In the genomic region with DNA sequence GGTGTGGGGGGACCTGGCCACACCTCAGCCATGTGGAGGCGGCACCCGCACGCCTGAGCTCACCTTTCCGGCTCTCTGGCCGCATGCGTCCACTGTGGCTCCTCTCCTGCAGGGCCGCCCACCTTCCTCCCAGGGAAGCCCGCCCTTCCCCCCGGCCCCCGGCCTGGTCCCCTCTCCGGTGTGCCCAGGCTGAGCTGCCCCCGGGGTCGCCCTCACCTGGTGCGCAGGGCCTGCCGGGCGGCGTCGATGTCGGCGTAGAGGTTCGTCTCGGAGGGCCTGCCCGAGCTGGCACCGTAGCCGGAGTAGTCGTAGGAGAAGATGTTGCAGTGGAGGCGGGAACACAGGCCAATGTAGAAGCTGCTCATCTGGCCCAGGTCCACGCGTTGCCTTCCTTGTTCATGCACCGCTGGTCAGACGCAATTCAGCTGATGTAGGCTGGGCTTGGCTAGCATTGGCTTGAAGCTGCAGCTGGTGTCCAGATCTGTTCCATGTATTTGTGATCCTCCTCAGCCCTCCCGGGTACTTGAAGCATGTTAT, we compare ENCODE assay signal across 7 cellular contexts.
DNase-seq lines count a peak whose midpoint lies in the region; ATAC-seq and TF ChIP-seq lines count a peak whose summit lies in the region.
"Not testable (repeated sequence)": the region's sequence is repeated elsewhere in the genome, so short reads cannot be mapped to it uniquely, and the experiment has no call there.

No MANE protein-coding gene starts in this region.

- H2AFZ ChIP-seq in GM23248; PC-3 (ENCODE audit: low read length); hepatocyte; neural progenitor cell (replicated peaks): not testable (repeated sequence)

- not testable (repeated sequence) for H3K36me3 Mint-ChIP-seq in endothelial cell (ENCODE audit: low read depth, unreplicated experiment); neural progenitor cell

- not testable (repeated sequence) for H3K4me1 ChIP-seq in GM23248 (ENCODE audit: insufficient read depth); PC-3 (ENCODE audit: insufficient read depth, low read length); hepatocyte (ENCODE audit: insufficient read depth); neural progenitor cell

- intact Hi-C loops in PC-3 (cut with micrococcal nuclease); sciatic nerve (cut with DNase I): not testable (repeated sequence)

- not testable (repeated sequence) for H3K4me3 Mint-ChIP-seq in endothelial cell (ENCODE audit: unreplicated experiment); neural progenitor cell

- H3K36me3 ChIP-seq in GM23248 (ENCODE audit: low read depth); PC-3 (ENCODE audit: low read depth, low read length); hepatocyte (replicated peaks; ENCODE audit: insufficient read depth, low read depth); neural progenitor cell: not testable (repeated sequence)

- H3K79me2 ChIP-seq in GM23248 (ENCODE audit: insufficient read depth); PC-3 (ENCODE audit: low read length); hepatocyte; neural progenitor cell (ENCODE audit: low read depth): not testable (repeated sequence)

- not testable (repeated sequence) for H3K9me3 Mint-ChIP-seq in endothelial cell (ENCODE audit: unreplicated experiment); neural progenitor cell

- not testable (repeated sequence) for H3K4me3 ChIP-seq in GM23248; PC-3 (ENCODE audit: low read length); hepatocyte; neural progenitor cell

- peaks cover 12% of the 10 kb centered on the region for H3K27me3 Mint-ChIP-seq in endothelial cell (ENCODE audit: unreplicated experiment)
- peaks cover 10% of the 10 kb centered on the region for H3K27me3 Mint-ChIP-seq in neural progenitor cell (ENCODE audit: insufficient read depth, low read depth)

- in situ Hi-C loops in GM23248 (cut with MboI), result not testable (repeated sequence)

- not testable (repeated sequence) for TF ChIP-seq CTCF in PC-3 (conservative IDR thresholded peaks at IDR 0.05; ENCODE audit: low read depth, low read length); endothelial cell (IDR thresholded peaks at IDR 0.05; ENCODE audit: unreplicated experiment); hepatocyte (IDR thresholded peaks at IDR 0.05; ENCODE audit: poor library complexity); neural progenitor cell (IDR thresholded peaks at IDR 0.05)

- H3K4me1 Mint-ChIP-seq in endothelial cell (ENCODE audit: unreplicated experiment) (peaks cover 13% of the 10 kb centered on the region), neural progenitor cell (peaks cover 10% of the 10 kb centered on the region)

- not testable (repeated sequence) for BruUV-seq in PC-3 (replicated peaks; lab: Mats Ljungman, UMichigan)

- not testable (repeated sequence) for H3K9me2 ChIP-seq in GM23248 (ENCODE audit: insufficient read depth); PC-3 (replicated peaks; ENCODE audit: low read length); hepatocyte (replicated peaks; ENCODE audit: insufficient read depth)

- not testable (repeated sequence) for H3K9ac ChIP-seq in GM23248; PC-3 (ENCODE audit: low read length); neural progenitor cell

- not testable (repeated sequence) for H3K9me3 ChIP-seq in GM23248 (ENCODE audit: low read depth); PC-3 (ENCODE audit: low read length); hepatocyte (ENCODE audit: low read depth); neural progenitor cell (ENCODE audit: low read depth)

- POLR2A ChIA-PET in PC-3 (lab: Charles Lee; ENCODE audit: unreplicated experiment), result not testable (repeated sequence)

- DNase-seq in GM23248 (peak; percentile 4), PC-3 (peak; percentile 1), endothelial cell (ENCODE audit: low spot score) (peak; percentile 19), hepatocyte (ENCODE audit: low spot score) (peak; percentile 13), neural progenitor cell (ENCODE audit: low spot score) (peak; percentile 36), sciatic nerve (ENCODE audit: low spot score) (peak; percentile 55)
- peak; percentile 62 for DNase-seq in activated effector memory CD4-positive, alpha-beta T cell treated with anti-CD3 and anti-CD28 coated beads, Interleukin-2, amount 50 U/mL, for 16 hours

- CTCF ChIA-PET in PC-3 (lab: Charles Lee), result not testable (repeated sequence)

- H3K27me3 ChIP-seq in GM23248 (replicated peaks; ENCODE audit: insufficient read depth) (peaks cover 19% of the 10 kb centered on the region; the same call in 1 of the 2 replicates), PC-3 (ENCODE audit: low read length) (peaks cover 24% of the 10 kb centered on the region), neural progenitor cell (peaks cover 24% of the 10 kb centered on the region)
- not testable (repeated sequence) for H3K27me3 ChIP-seq in hepatocyte

- WGBS in GM23248 (ENCODE audit: low coverage in 1 of 2, low lambda C conversion rate in 2 of 2, missing lambda C conversion rate in 2 of 2), 2 experiments, result 52 to 60% methylated on average over 23 to 32 of the region's 32 CpGs
- WGBS in hepatocyte (ENCODE audit: low lambda C conversion rate, missing lambda C conversion rate), result 94% methylated on average over 32 of the region's 32 CpGs

- not testable (repeated sequence) for H3K4me2 ChIP-seq in GM23248 (ENCODE audit: unreplicated experiment); PC-3 (ENCODE audit: low read length); hepatocyte; neural progenitor cell

- H3K27ac ChIP-seq in GM23248; PC-3 (ENCODE audit: low read length); hepatocyte; neural progenitor cell: not testable (repeated sequence)

- H4K20me1 ChIP-seq in GM23248 (ENCODE audit: insufficient read depth); PC-3 (ENCODE audit: low read length); hepatocyte (ENCODE audit: insufficient read depth, poor library complexity, severe bottlenecking); neural progenitor cell (ENCODE audit: low read depth): not testable (repeated sequence)

- ATAC-seq in PC-3, sciatic nerve: not testable (repeated sequence)

- not testable (repeated sequence) for H3F3A ChIP-seq in GM23248 (ENCODE audit: insufficient read depth); PC-3 (ENCODE audit: low read length, unreplicated experiment); neural progenitor cell (ENCODE audit: low read depth)

- H3K27ac Mint-ChIP-seq in endothelial cell (ENCODE audit: unreplicated experiment), result not testable (repeated sequence)
- H3K27ac Mint-ChIP-seq in neural progenitor cell, result peak overlapping the region; percentile 0

Comparison
In these comparisons a context has a peak if more than half of its experiments do, and no peak if none do; other contexts are left out.
1. DNase-seq: peak in every context shown above with its lines; median percentile 62 in activated effector memory CD4-positive, alpha-beta T cell treated with anti-CD3 and anti-CD28 coated beads, Interleukin-2, amount 50 U/mL, for 16 hours; 55 in sciatic nerve; 36 in neural progenitor cell; 19 in endothelial cell; 13 in hepatocyte; 4 in GM23248; 1 in PC-3.